20 cellular contexts compared by ENCODE assay signal in the genomic region with DNA sequence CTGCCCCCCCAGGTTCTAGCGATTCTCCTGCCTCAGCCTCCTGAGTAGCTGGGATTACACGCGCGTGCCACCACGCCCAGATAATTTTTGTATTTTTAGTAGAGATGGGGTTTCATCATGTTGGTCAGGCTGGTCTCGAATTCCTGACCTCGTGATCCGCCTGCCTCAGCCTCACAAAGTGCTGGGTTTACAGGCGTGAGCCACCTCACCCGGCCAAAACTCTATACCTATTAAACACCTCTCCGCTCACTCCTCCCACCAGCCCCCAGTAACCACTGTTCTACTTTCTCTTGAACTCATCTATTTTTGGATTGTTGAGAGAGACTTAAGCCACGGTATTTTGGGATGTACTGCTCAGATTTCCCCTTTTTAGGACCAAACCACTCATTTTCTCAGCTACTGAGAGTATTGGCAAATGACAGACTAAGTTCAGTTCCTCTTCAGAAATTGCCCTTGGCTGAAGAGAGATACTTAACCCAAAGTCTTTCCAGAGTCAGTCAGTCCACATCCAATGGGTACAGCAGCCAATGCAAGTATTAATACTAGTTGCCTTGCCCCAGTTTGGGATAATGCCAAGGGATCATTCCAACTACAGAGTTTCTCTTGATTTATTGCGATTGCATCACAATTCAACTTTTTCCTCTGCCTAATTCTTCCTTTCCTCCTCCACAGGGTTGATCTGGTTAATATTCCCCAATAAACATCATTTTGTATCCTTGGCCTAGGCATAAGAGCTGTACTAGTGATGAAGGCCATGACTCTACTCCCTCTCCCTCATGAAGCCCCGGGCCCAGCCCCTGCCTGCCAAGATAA. TPM values are rescaled to one million over a fixed set of nuclear protein-coding genes. Genes with fewer than 3 reads are reported as not detected.
DNase-seq lines count a peak whose midpoint lies in the region; ATAC-seq and TF ChIP-seq lines count a peak whose summit lies in the region.
"Had no signal": no experiment of that assay in that cellular context is flagged by ENCODE, and none has a peak within 500 bp of the region (broad histone marks: within the 10 kb centered on the region; RNA-seq: fewer than 3 reads in every experiment).

No MANE protein-coding gene starts in this region.

- H3K27ac ChIP-seq in naive thymus-derived CD4-positive, alpha-beta T cell (ENCODE audit: low read depth, low read length), result no peak overlapping the region
- H3K27ac ChIP-seq in tibial artery, result no peak overlapping the region
- H3K27ac ChIP-seq: right lobe of liver, vagina had no signal

- DNase-seq in CD14-positive monocyte (ENCODE audit: low spot score) (peak; percentile 47), NB4 (ENCODE audit: low read depth) (peak; percentile 18), chondrocyte (ENCODE audit: low spot score) (no peak), T-cell (no peak), tibial artery (no peak)
- no peak for DNase-seq in naive thymus-derived CD4-positive, alpha-beta T cell
- DNase-seq in activated CD4-positive, alpha-beta memory T cell treated with anti-CD3 and anti-CD28 coated beads for 36 hours, result no peak
- DNase-seq: activated CD4-positive, alpha-beta memory T cell treated with anti-CD3 and anti-CD28 coated beads, Interleukin-2, amount 10 ng/mL, durations not matched to agents 7 days and 5 days; activated naive CD8-positive, alpha-beta T cell treated with anti-CD3 and anti-CD28 coated beads, Interleukin-2, amount 10 ng/mL, durations not matched to agents 7 days and 5 days; activated T-cell treated with anti-CD3 and anti-CD28 coated beads, Interleukin-2, amount 50 U/mL, for 48 hours; COR-L47; kidney glomerular epithelial cell; NCI-H1105 treated with DMSO at 0.1 percent for 48 hours; NCI-H69; right lobe of liver; stimulated activated CD4-positive, alpha-beta T cell treated with anti-CD3 and anti-CD28 coated beads, Interleukin-1b, Interleukin-23, amount 100 ng/mL, for 48 hours; SW 1271 had no signal

- H3K36me3 Mint-ChIP-seq in CD14-positive monocyte (no peaks in the 10 kb centered on the region), chondrocyte (ENCODE audit: low read depth) (no peaks in the 10 kb centered on the region), T-cell (no peaks in the 10 kb centered on the region)
- H3K36me3 Mint-ChIP-seq in naive thymus-derived CD4-positive, alpha-beta T cell, result no peaks in the 10 kb centered on the region
- no peaks in the 10 kb centered on the region for H3K36me3 Mint-ChIP-seq in activated CD4-positive, alpha-beta memory T cell treated with anti-CD3 and anti-CD28 coated beads for 36 hours
- no peaks in the 10 kb centered on the region for H3K36me3 Mint-ChIP-seq in stimulated activated memory B cell treated with anti-CD40 and anti-IgM and Interleukin-4, amounts not matched to agents 10 μg/mL and 1 μg/mL and 100 μg/mL, for 72 hours

- TF ChIP-seq CTCF in CD14-positive monocyte (IDR thresholded peaks at IDR 0.05) (no peak), NB4 (IDR thresholded peaks at IDR 0.05; ENCODE audit: low read depth, low read length) (no peak), chondrocyte (IDR thresholded peaks at IDR 0.05) (no peak), tibial artery (IDR thresholded peaks at IDR 0.05) (no peak)

- intact Hi-C loops in CD14-positive monocyte (cut with micrococcal nuclease) (loop anchor here in 1 of 2 donors (2.0 to 5.0 kb wide), 2 partner anchors 13 to 59 kb away; partner anchors contain the start of gene HIPK3), tibial artery (cut with DNase I; ENCODE audit: low total_unique reads) (no loop called here)
- intact Hi-C loops in naive thymus-derived CD4-positive, alpha-beta T cell (cut with micrococcal nuclease), result no loop called here
- intact Hi-C loops in activated CD4-positive, alpha-beta memory T cell treated with anti-CD3 and anti-CD28 coated beads for 36 hours (cut with micrococcal nuclease), result no loop called here

- H3K27me3 ChIP-seq in naive thymus-derived CD4-positive, alpha-beta T cell (ENCODE audit: control insufficient read depth in 2 of 2, insufficient read depth in 2 of 2, low read length in 2 of 2), result no peaks in the 10 kb centered on the region
- no peaks in the 10 kb centered on the region for H3K27me3 ChIP-seq in tibial artery
- H3K27me3 ChIP-seq: right lobe of liver, vagina had no signal

- TF ChIP-seq POLR2A in NB4 (IDR thresholded peaks at IDR 0.05; ENCODE audit: extremely low read depth, insufficient read length), result no peak

- peak; percentile 54 for ATAC-seq in naive thymus-derived CD4-positive, alpha-beta T cell
- ATAC-seq in T-cell (replicated peaks in 1 of 4), result no peak
- ATAC-seq in stimulated activated memory B cell treated with anti-CD40 and anti-IgM and Interleukin-4, amounts not matched to agents 10 μg/mL and 1 μg/mL and 100 μg/mL, for 72 hours, result no peak
- ATAC-seq: Panc1 had no signal

- POLR2A ChIA-PET in naive thymus-derived CD4-positive, alpha-beta T cell (lab: Charles Lee), result no interaction called here
- POLR2A ChIA-PET in activated CD4-positive, alpha-beta memory T cell treated with anti-CD3 and anti-CD28 coated beads for 36 hours (lab: Charles Lee), result no interaction called here
- POLR2A ChIA-PET in T-cell (lab: Charles Lee), result no interaction called here

- H3K9me3 Mint-ChIP-seq in CD14-positive monocyte (peaks cover 0 to 4% (median 0%) of the 10 kb centered on the region in 7 donors), chondrocyte (ENCODE audit: low read depth) (no peaks in the 10 kb centered on the region), T-cell (no peaks in the 10 kb centered on the region)
- H3K9me3 Mint-ChIP-seq in naive thymus-derived CD4-positive, alpha-beta T cell, result no peaks in the 10 kb centered on the region
- H3K9me3 Mint-ChIP-seq in activated CD4-positive, alpha-beta memory T cell treated with anti-CD3 and anti-CD28 coated beads for 36 hours, result no peaks in the 10 kb centered on the region
- no peaks in the 10 kb centered on the region for H3K9me3 Mint-ChIP-seq in stimulated activated memory B cell treated with anti-CD40 and anti-IgM and Interleukin-4, amounts not matched to agents 10 μg/mL and 1 μg/mL and 100 μg/mL, for 72 hours
- H3K9me3 Mint-ChIP-seq: activated CD4-positive, alpha-beta memory T cell treated with anti-CD3 and anti-CD28 coated beads, Interleukin-2, amount 10 ng/mL, durations not matched to agents 7 days and 5 days; activated naive CD8-positive, alpha-beta T cell treated with anti-CD3 and anti-CD28 coated beads, Interleukin-2, amount 10 ng/mL, durations not matched to agents 7 days and 5 days had no signal

- peaks cover 0 to 3% (median 0%) of the 10 kb centered on the region in 3 donors for H3K27me3 Mint-ChIP-seq in CD14-positive monocyte (ENCODE audit: low read depth in 3 of 3)
- no peaks in the 10 kb centered on the region for H3K27me3 Mint-ChIP-seq in chondrocyte (ENCODE audit: low read depth)
- H3K27me3 Mint-ChIP-seq in naive thymus-derived CD4-positive, alpha-beta T cell, result no peaks in the 10 kb centered on the region
- no peaks in the 10 kb centered on the region for H3K27me3 Mint-ChIP-seq in activated CD4-positive, alpha-beta memory T cell treated with anti-CD3 and anti-CD28 coated beads for 36 hours
- H3K27me3 Mint-ChIP-seq in T-cell, result no peaks in the 10 kb centered on the region
- no peaks in the 10 kb centered on the region for H3K27me3 Mint-ChIP-seq in stimulated activated memory B cell treated with anti-CD40 and anti-IgM and Interleukin-4, amounts not matched to agents 10 μg/mL and 1 μg/mL and 100 μg/mL, for 72 hours
- H3K27me3 Mint-ChIP-seq: activated CD4-positive, alpha-beta memory T cell treated with anti-CD3 and anti-CD28 coated beads, Interleukin-2, amount 10 ng/mL, durations not matched to agents 7 days and 5 days; activated naive CD8-positive, alpha-beta T cell treated with anti-CD3 and anti-CD28 coated beads, Interleukin-2, amount 10 ng/mL, durations not matched to agents 7 days and 5 days had no signal

- H3K36me3 ChIP-seq in naive thymus-derived CD4-positive, alpha-beta T cell (ENCODE audit: control insufficient read depth in 2 of 3, insufficient read depth in 3 of 3, low read length in 3 of 3), result no peaks in the 10 kb centered on the region
- H3K36me3 ChIP-seq in tibial artery, result no peaks in the 10 kb centered on the region
- H3K36me3 ChIP-seq: right lobe of liver, vagina had no signal

- H3K9me3 ChIP-seq in naive thymus-derived CD4-positive, alpha-beta T cell (ENCODE audit: control insufficient read depth in 2 of 3, low read length in 3 of 3), result no peaks in the 10 kb centered on the region
- no peaks in the 10 kb centered on the region for H3K9me3 ChIP-seq in tibial artery
- H3K9me3 ChIP-seq: right lobe of liver, vagina had no signal

- CTCF ChIA-PET in naive thymus-derived CD4-positive, alpha-beta T cell (lab: Charles Lee), result no interaction called here
- CTCF ChIA-PET in activated CD4-positive, alpha-beta memory T cell treated with anti-CD3 and anti-CD28 coated beads for 36 hours (lab: Charles Lee), result no interaction called here
- CTCF ChIA-PET in T-cell (lab: Charles Lee), result no interaction called here

- peak overlapping the region; percentile 77 for H3K4me3 Mint-ChIP-seq in CD14-positive monocyte
- no peak overlapping the region for H3K4me3 Mint-ChIP-seq in chondrocyte (ENCODE audit: unreplicated experiment)
- no peak overlapping the region for H3K4me3 Mint-ChIP-seq in naive thymus-derived CD4-positive, alpha-beta T cell
- no peak overlapping the region for H3K4me3 Mint-ChIP-seq in activated CD4-positive, alpha-beta memory T cell treated with anti-CD3 and anti-CD28 coated beads for 36 hours
- no peak overlapping the region for H3K4me3 Mint-ChIP-seq in T-cell
- no peak overlapping the region for H3K4me3 Mint-ChIP-seq in stimulated activated memory B cell treated with anti-CD40 and anti-IgM and Interleukin-4, amounts not matched to agents 10 μg/mL and 1 μg/mL and 100 μg/mL, for 72 hours
- H3K4me3 Mint-ChIP-seq: activated CD4-positive, alpha-beta memory T cell treated with anti-CD3 and anti-CD28 coated beads, Interleukin-2, amount 10 ng/mL, durations not matched to agents 7 days and 5 days; activated naive CD8-positive, alpha-beta T cell treated with anti-CD3 and anti-CD28 coated beads, Interleukin-2, amount 10 ng/mL, durations not matched to agents 7 days and 5 days had no signal

- H3K4me1 ChIP-seq in naive thymus-derived CD4-positive, alpha-beta T cell (ENCODE audit: control insufficient read depth in 2 of 2, insufficient read depth in 2 of 2, low read length in 2 of 2), result no peaks in the 10 kb centered on the region
- H3K4me1 ChIP-seq in tibial artery, result no peaks in the 10 kb centered on the region
- H3K4me1 ChIP-seq: right lobe of liver, vagina had no signal

- H3K4me1 Mint-ChIP-seq in CD14-positive monocyte, result peaks cover 60% of the 10 kb centered on the region
- H3K4me1 Mint-ChIP-seq in chondrocyte (ENCODE audit: low read depth), result peaks cover 8% of the 10 kb centered on the region
- peaks cover 0 to 7% (median 0%) of the 10 kb centered on the region in 7 donors for H3K4me1 Mint-ChIP-seq in naive thymus-derived CD4-positive, alpha-beta T cell
- no peaks in the 10 kb centered on the region for H3K4me1 Mint-ChIP-seq in activated CD4-positive, alpha-beta memory T cell treated with anti-CD3 and anti-CD28 coated beads for 36 hours (ENCODE audit: low read depth)
- no peaks in the 10 kb centered on the region for H3K4me1 Mint-ChIP-seq in T-cell
- no peaks in the 10 kb centered on the region for H3K4me1 Mint-ChIP-seq in stimulated activated memory B cell treated with anti-CD40 and anti-IgM and Interleukin-4, amounts not matched to agents 10 μg/mL and 1 μg/mL and 100 μg/mL, for 72 hours
- H3K4me1 Mint-ChIP-seq: activated naive CD8-positive, alpha-beta T cell treated with anti-CD3 and anti-CD28 coated beads, Interleukin-2, amount 10 ng/mL, durations not matched to agents 7 days and 5 days had no signal

- peak overlapping the region; percentile 93 to 99 (median 98) for H3K27ac Mint-ChIP-seq in CD14-positive monocyte
- H3K27ac Mint-ChIP-seq in chondrocyte (ENCODE audit: unreplicated experiment), result peak overlapping the region; percentile 45
- no peak overlapping the region for H3K27ac Mint-ChIP-seq in naive thymus-derived CD4-positive, alpha-beta T cell
- no peak overlapping the region for H3K27ac Mint-ChIP-seq in activated CD4-positive, alpha-beta memory T cell treated with anti-CD3 and anti-CD28 coated beads for 36 hours
- H3K27ac Mint-ChIP-seq in T-cell, result no peak overlapping the region
- H3K27ac Mint-ChIP-seq in stimulated activated memory B cell treated with anti-CD40 and anti-IgM and Interleukin-4, amounts not matched to agents 10 μg/mL and 1 μg/mL and 100 μg/mL, for 72 hours, result no peak overlapping the region
- H3K27ac Mint-ChIP-seq: activated CD4-positive, alpha-beta memory T cell treated with anti-CD3 and anti-CD28 coated beads, Interleukin-2, amount 10 ng/mL, durations not matched to agents 7 days and 5 days; activated naive CD8-positive, alpha-beta T cell treated with anti-CD3 and anti-CD28 coated beads, Interleukin-2, amount 10 ng/mL, durations not matched to agents 7 days and 5 days had no signal

- H3K4me3 ChIP-seq in NB4 (ENCODE audit: low read depth, low read length), result no peak overlapping the region
- no peak overlapping the region for H3K4me3 ChIP-seq in naive thymus-derived CD4-positive, alpha-beta T cell (ENCODE audit: low read length)
- H3K4me3 ChIP-seq in tibial artery, result no peak overlapping the region
- H3K4me3 ChIP-seq: right lobe of liver, vagina had no signal

RNA-seq across cellular contexts. Expression of gene CSTF3, which starts 36.8 kb away (rescaled TPM):
- 1 to 10 TPM; 6.9 to 7.1 TPM for polyA plus RNA-seq in CD14-positive monocyte
- total RNA-seq in chondrocyte (17.9 to 37.9 TPM (median 20.2 TPM) in 3 replicates), T-cell (10 to 100 TPM; 17.3 to 27.1 (median 24.9) TPM)
- total RNA-seq in naive thymus-derived CD4-positive, alpha-beta T cell, result 10 to 100 TPM; 14.6 to 38.6 (median 28.7) TPM
- 10 to 100 TPM; 17.8 to 23.7 TPM for polyA plus RNA-seq in naive thymus-derived CD4-positive, alpha-beta T cell
- 10 to 100 TPM; 31.7 to 33.7 TPM for total RNA-seq in activated CD4-positive, alpha-beta memory T cell treated with anti-CD3 and anti-CD28 coated beads for 36 hours

RNA-seq across cellular contexts. Expression of gene HIPK3, which starts 59.1 kb away (rescaled TPM):
- 10 to 100 TPM; 62.0 to 68.6 TPM for polyA plus RNA-seq in CD14-positive monocyte
- total RNA-seq in chondrocyte (77.6 to 83.0 TPM (median 80.1 TPM) in 3 replicates), T-cell (10 to 100 TPM; 47.2 to 70.2 (median 65.0) TPM)
- 10 to 100 TPM; 41.2 to 92.5 (median 70.8) TPM for total RNA-seq in naive thymus-derived CD4-positive, alpha-beta T cell
- polyA plus RNA-seq in naive thymus-derived CD4-positive, alpha-beta T cell, result 10 to 100 TPM; 24.0 to 36.1 TPM
- total RNA-seq in activated CD4-positive, alpha-beta memory T cell treated with anti-CD3 and anti-CD28 coated beads for 36 hours, result 10 to 100 TPM; 35.4 TPM

Comparison
In these comparisons a context has a peak if more than half of its experiments do, and no peak if none do; other contexts are left out.
1. DNase-seq: peak in CD14-positive monocyte (single experiment) and NB4 (single experiment); none in chondrocyte (single experiment), naive thymus-derived CD4-positive, alpha-beta T cell (0 of 9), activated CD4-positive, alpha-beta memory T cell treated with anti-CD3 and anti-CD28 coated beads for 36 hours (single experiment), T-cell (0 of 34) and tibial artery (0 of 2).
2. H3K27ac Mint-ChIP-seq: peak in CD14-positive monocyte (7 of 7) and chondrocyte (single experiment); none in naive thymus-derived CD4-positive, alpha-beta T cell (0 of 9), activated CD4-positive, alpha-beta memory T cell treated with anti-CD3 and anti-CD28 coated beads for 36 hours (single experiment), T-cell (0 of 2) and stimulated activated memory B cell treated with anti-CD40 and anti-IgM and Interleukin-4, amounts not matched to agents 10 μg/mL and 1 μg/mL and 100 μg/mL, for 72 hours (single experiment).
3. H3K4me3 Mint-ChIP-seq: peak in CD14-positive monocyte (2 of 2); none in chondrocyte (single experiment), naive thymus-derived CD4-positive, alpha-beta T cell (0 of 10), activated CD4-positive, alpha-beta memory T cell treated with anti-CD3 and anti-CD28 coated beads for 36 hours (single experiment), T-cell (0 of 3) and stimulated activated memory B cell treated with anti-CD40 and anti-IgM and Interleukin-4, amounts not matched to agents 10 μg/mL and 1 μg/mL and 100 μg/mL, for 72 hours (single experiment).